ENCODE assay signal across 20 cellular contexts in genomic region chr6:170093658-170094596, GRCh38.
DNase-seq lines count a peak whose midpoint lies in the region; ATAC-seq and TF ChIP-seq lines count a peak whose summit lies in the region.
"Had no signal": no experiment of that assay in that cellular context is flagged by ENCODE, and none has a peak within 500 bp of the region (broad histone marks: within the 10 kb centered on the region; RNA-seq: fewer than 3 reads in every experiment).

No MANE protein-coding gene starts in this region.

- WGBS in testis, 2 donors, result 84 to 89% methylated on average over 23 to 36 of the region's 37 CpGs

- H3K36me3 Mint-ChIP-seq in chondrocyte (ENCODE audit: low read depth), result no peaks in the 10 kb centered on the region
- no peaks in the 10 kb centered on the region for H3K36me3 Mint-ChIP-seq in natural killer cell
- H3K36me3 Mint-ChIP-seq: activated naive CD4-positive, alpha-beta T cell treated with anti-CD3 and anti-CD28 coated beads, Interleukin-2, amount 50 U/mL, for 72 hours; brain had no signal

- no peak overlapping the region for H3K27ac ChIP-seq in testis
- H3K27ac ChIP-seq: epithelial cell of prostate, gastrocnemius medialis, left lung had no signal

- H3K4me1 Mint-ChIP-seq in chondrocyte (ENCODE audit: low read depth) (peaks cover 11% of the 10 kb centered on the region), natural killer cell (peaks cover 0 to 23% of the 10 kb centered on the region in 2 donors)

- no peaks in the 10 kb centered on the region for H3K36me3 ChIP-seq in testis (ENCODE audit: low read depth, missing control alignments)
- H3K36me3 ChIP-seq: gastrocnemius medialis, left lung had no signal

- no peaks in the 10 kb centered on the region for H3K4me1 ChIP-seq in testis

- intact Hi-C loops in natural killer cell (cut with micrococcal nuclease) (no loop called here), testis (cut with DNase I; ENCODE audit: low total_unique reads) (no loop called here)

- H3K4me3 Mint-ChIP-seq in chondrocyte (ENCODE audit: unreplicated experiment) (no peak overlapping the region), natural killer cell (no peak overlapping the region)
- H3K4me3 Mint-ChIP-seq: brain; CD4-positive, alpha-beta T cell had no signal

- H3K27me3 Mint-ChIP-seq in chondrocyte (ENCODE audit: low read depth), result peaks cover 23% of the 10 kb centered on the region
- peaks cover 6 to 9% of the 10 kb centered on the region in 2 donors for H3K27me3 Mint-ChIP-seq in natural killer cell (ENCODE audit: low read depth in 2 of 2)
- H3K27me3 Mint-ChIP-seq: CD4-positive, alpha-beta T cell had no signal

- TF ChIP-seq CTCF in chondrocyte (IDR thresholded peaks at IDR 0.05) (no peak), natural killer cell (IDR thresholded peaks at IDR 0.05) (no peak), testis (IDR thresholded peaks at IDR 0.05) (no peak)

- no peaks in the 10 kb centered on the region for H3K9me3 ChIP-seq in testis
- H3K9me3 ChIP-seq: gastrocnemius medialis, left lung had no signal

- TF ChIP-seq POLR2A in testis (IDR thresholded peaks at IDR 0.05), result no peak
- no peak for TF ChIP-seq POLR2A in erythroblast (IDR thresholded peaks at IDR 0.05; ENCODE audit: low read length)
- TF ChIP-seq POLR2A in GM18505 (IDR thresholded peaks at IDR 0.05; ENCODE audit: borderline replicate concordance, extremely low read depth, insufficient read depth, insufficient read length), result no peak

- H3K4me3 ChIP-seq in testis, result no peak overlapping the region
- H3K4me3 ChIP-seq: gastrocnemius medialis, left lung had no signal

- ATAC-seq in natural killer cell, result no peak
- ATAC-seq in GM18505 (IDR thresholded peaks at IDR 0.05; ENCODE audit: unreplicated experiment), result no peak
- ATAC-seq: activated naive CD4-positive, alpha-beta T cell treated with anti-CD3 and anti-CD28 coated beads, Interleukin-2, amount 50 U/mL, for 72 hours; gastrocnemius medialis; left lung had no signal

- H3K27ac Mint-ChIP-seq in chondrocyte (ENCODE audit: unreplicated experiment) (no peak overlapping the region), natural killer cell (no peak overlapping the region)
- H3K27ac Mint-ChIP-seq: activated naive CD4-positive, alpha-beta T cell treated with anti-CD3 and anti-CD28 coated beads, Interleukin-2, amount 50 U/mL, for 72 hours; CD4-positive, alpha-beta T cell had no signal

- H3K9me3 Mint-ChIP-seq in chondrocyte (ENCODE audit: low read depth), result no peaks in the 10 kb centered on the region
- H3K9me3 Mint-ChIP-seq in natural killer cell, result no peaks in the 10 kb centered on the region
- H3K9me3 Mint-ChIP-seq: activated naive CD4-positive, alpha-beta T cell treated with anti-CD3 and anti-CD28 coated beads, Interleukin-2, amount 50 U/mL, for 72 hours; CD4-positive, alpha-beta T cell had no signal

- no peaks in the 10 kb centered on the region for H3K27me3 ChIP-seq in testis
- H3K27me3 ChIP-seq: gastrocnemius medialis had no signal

- peak; percentile 50 for DNase-seq in activated effector memory CD4-positive, alpha-beta T cell treated with anti-CD3 and anti-CD28 coated beads, Interleukin-2, amount 50 U/mL, for 16 hours
- DNase-seq in activated effector memory CD4-positive, alpha-beta T cell treated with Interleukin-2 at 50 U/mL for 16 hours, result no peak
- peak; percentile 86 for DNase-seq in chondrocyte (ENCODE audit: low spot score)
- peak; percentile 12 for DNase-seq in natural killer cell
- peak; percentile 10 for DNase-seq in testis
- no peak for DNase-seq in erythroblast (lab: John Stamatoyannopoulos, UW)
- DNase-seq in NCI-H526 (lab: John Stamatoyannopoulos, UW), result no peak
- DNase-seq: ACHN; DMS79 treated with DMSO at 0.1 percent for 48 hours; NCI-H146; NCI-H345; SHP77; stimulated activated naive CD8-positive, alpha-beta T cell treated with anti-CD3 and anti-CD28 coated beads, Interleukin-15, Interleukin-2, amounts not matched to agents 100 U/mL and 50 U/mL, for 24 hours had no signal

Comparison
In these comparisons a context has a peak if more than half of its experiments do, and no peak if none do; other contexts are left out.
1. DNase-seq: peak in activated effector memory CD4-positive, alpha-beta T cell treated with anti-CD3 and anti-CD28 coated beads, Interleukin-2, amount 50 U/mL, for 16 hours (single experiment), chondrocyte (single experiment), natural killer cell (single experiment) and testis (single experiment); none in activated effector memory CD4-positive, alpha-beta T cell treated with Interleukin-2 at 50 U/mL for 16 hours (single experiment), erythroblast (0 of 2) and NCI-H526 (0 of 2).